12 cellular contexts compared by ENCODE assay signal in the genomic region with DNA sequence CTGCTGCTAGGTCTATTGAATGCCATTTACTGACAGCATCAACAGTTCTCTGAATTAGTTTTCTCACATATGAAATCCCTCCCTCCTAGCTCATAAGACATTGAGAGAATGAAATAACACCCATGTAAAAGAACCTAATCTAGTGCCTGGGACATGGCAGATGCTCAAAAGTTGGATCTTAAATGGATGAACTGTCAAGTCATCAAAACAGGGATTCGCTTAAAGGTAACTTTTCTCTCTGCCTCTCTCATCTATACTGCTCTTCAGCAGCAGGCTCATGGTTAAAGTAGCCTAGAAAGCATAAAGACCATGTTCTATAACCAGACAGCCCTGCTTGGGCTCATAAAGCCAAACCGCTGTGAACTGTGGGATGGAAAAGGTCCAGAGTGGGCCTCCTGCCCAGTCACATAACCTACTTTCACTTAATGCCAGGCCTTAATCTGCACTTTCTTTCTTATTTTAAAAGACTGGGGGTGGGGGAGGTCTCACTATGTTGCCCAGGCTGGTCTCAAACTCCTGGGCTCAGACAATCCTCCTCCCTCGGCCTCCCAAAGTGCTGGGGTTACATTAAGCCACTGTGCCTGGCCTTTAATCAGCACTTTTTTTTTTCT. TPM values are rescaled to one million over a fixed set of nuclear protein-coding genes. Genes with fewer than 3 reads are reported as not detected.
A peak's percentile ranks its signal among the peaks of the same experiment; 100 is the strongest.
DNase-seq lines count a peak whose midpoint lies in the region; ATAC-seq lines count a peak whose summit lies in the region.
"Had no signal": no experiment of that assay in that cellular context is flagged by ENCODE, and none has a peak within 500 bp of the region (broad histone marks: within the 10 kb centered on the region; RNA-seq: fewer than 3 reads in every experiment).

No MANE protein-coding gene starts in this region.

- H4K20me1 ChIP-seq in BLaER1: peaks cover 87% of the 10 kb centered on the region

- no peak overlapping the region for H3K9ac ChIP-seq in BLaER1

- H3K9me3 Mint-ChIP-seq in central memory CD8-positive, alpha-beta T cell: no peaks in the 10 kb centered on the region
- H3K9me3 Mint-ChIP-seq: natural killer cell treated with Interleukin-12 subunit alpha and Interleukin-12 subunit beta and Interleukin-15 and Interleukin-18, amount 100 ng/mL, for 72 hours had no signal

- H3K4me1 Mint-ChIP-seq in central memory CD8-positive, alpha-beta T cell: peaks cover 65% of the 10 kb centered on the region

- no peak for ATAC-seq in central memory CD8-positive, alpha-beta T cell (replicated peaks; ENCODE audit: extremely low read depth, poor library complexity, severe bottlenecking)
- ATAC-seq: natural killer cell treated with Interleukin-12 subunit alpha and Interleukin-12 subunit beta and Interleukin-15 and Interleukin-18, amount 100 ng/mL, for 72 hours; stimulated activated naive CD8-positive, alpha-beta T cell treated with anti-CD3 and anti-CD28 coated beads, Interleukin-15, Interleukin-2, amounts not matched to agents 100 U/mL and 50 U/mL, for 24 hours had no signal

- H3K27me3 ChIP-seq in BLaER1: no peaks in the 10 kb centered on the region

- H3K27ac Mint-ChIP-seq in central memory CD8-positive, alpha-beta T cell (ENCODE audit: low read depth): no peak overlapping the region
- H3K27ac Mint-ChIP-seq: natural killer cell treated with Interleukin-12 subunit alpha and Interleukin-12 subunit beta and Interleukin-15 and Interleukin-18, amount 100 ng/mL, for 72 hours had no signal

- H3K36me3 ChIP-seq in BLaER1: peaks cover 16% of the 10 kb centered on the region; the same call in 1 of the 2 replicates

- no peak overlapping the region for H3K4me3 ChIP-seq in BLaER1

- peak overlapping the region; percentile 81; the same call in 1 of the 2 replicates for H3K4me2 ChIP-seq in BLaER1

- H3K9me3 ChIP-seq in BLaER1: no peaks in the 10 kb centered on the region

- DNase-seq in M059J (ENCODE audit: low read depth) (peak; percentile 44), medulla oblongata (ENCODE audit: extremely low spot score) (peak; percentile 50), NCI-H345 (lab: John Stamatoyannopoulos, UW) (no peak), COR-L47 (lab: John Stamatoyannopoulos, UW) (no peak), amniotic stem cell (lab: John Stamatoyannopoulos, UW) (no peak), pons (ENCODE audit: low spot score) (no peak)
- no peak for DNase-seq in central memory CD8-positive, alpha-beta T cell (ENCODE audit: low spot score in 2 of 2)
- DNase-seq: NCI-H526; stimulated activated naive CD8-positive, alpha-beta T cell treated with anti-CD3 and anti-CD28 coated beads, Interleukin-15, Interleukin-2, amounts not matched to agents 100 U/mL and 50 U/mL, for 24 hours had no signal

- H3K4me1 ChIP-seq in BLaER1: peaks cover 84% of the 10 kb centered on the region

- peaks cover 15% of the 10 kb centered on the region for H3K36me3 Mint-ChIP-seq in central memory CD8-positive, alpha-beta T cell (ENCODE audit: insufficient read depth)

- peak overlapping the region; percentile 88 for H3K4me3 Mint-ChIP-seq in central memory CD8-positive, alpha-beta T cell
- H3K4me3 Mint-ChIP-seq: natural killer cell treated with Interleukin-12 subunit alpha and Interleukin-12 subunit beta and Interleukin-15 and Interleukin-18, amount 100 ng/mL, for 72 hours had no signal

- no peaks in the 10 kb centered on the region for H3K27me3 Mint-ChIP-seq in central memory CD8-positive, alpha-beta T cell
- H3K27me3 Mint-ChIP-seq: natural killer cell treated with Interleukin-12 subunit alpha and Interleukin-12 subunit beta and Interleukin-15 and Interleukin-18, amount 100 ng/mL, for 72 hours had no signal

- H3K27ac ChIP-seq in BLaER1: no peak overlapping the region

RNA-seq across cellular contexts. Expression of a gene that starts 3.7 kb away (rescaled TPM):
- 44.0 and 56.8 TPM in 2 replicates for total RNA-seq in M059J (2014; rRNA removed; shearing (Covaris generic))

RNA-seq across cellular contexts. Expression of a gene that starts 51.0 kb away (rescaled TPM):
- total RNA-seq in M059J (2014; rRNA removed; shearing (Covaris generic)): 0.05 TPM in 2 replicates
- total RNA-seq: natural killer cell treated with Interleukin-12 subunit alpha and Interleukin-12 subunit beta and Interleukin-15 and Interleukin-18, amount 100 ng/mL, for 72 hours; T-helper 2 cell treated with Interferon-gamma antibody and Interleukin-4, amounts not matched to agents 100 ng/mL and 5 ng/mL, for 36 hours had no signal

Comparison
In these comparisons a context has a peak if more than half of its experiments do, and no peak if none do; other contexts are left out.
1. DNase-seq: peak in M059J (single experiment) and medulla oblongata (single experiment); none in central memory CD8-positive, alpha-beta T cell (0 of 2), NCI-H345 (single experiment), COR-L47 (single experiment), amniotic stem cell (single experiment) and pons (single experiment).